In the genomic region with DNA sequence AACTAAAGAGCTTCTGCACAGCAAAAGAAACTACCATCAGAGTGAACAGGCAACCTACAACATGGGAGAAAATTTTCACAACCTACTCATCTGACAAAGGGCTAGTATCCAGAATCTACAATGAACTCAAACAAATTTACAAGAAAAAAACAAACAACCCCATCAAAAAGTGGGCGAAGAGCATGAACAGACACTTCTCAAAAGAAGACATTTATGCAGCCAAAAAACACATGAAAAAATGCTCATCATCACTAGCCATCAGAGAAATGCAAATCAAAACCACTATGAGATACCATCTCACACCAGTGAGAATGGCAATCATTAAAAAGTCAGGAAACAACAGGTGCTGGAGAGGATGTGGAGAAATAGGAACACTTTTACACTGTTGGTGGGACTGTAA, we compare ENCODE assay signal across 1 cellular context.
A peak's percentile ranks its signal among the peaks of the same experiment; 100 is the strongest.
DNase-seq lines count a peak whose midpoint lies in the region; ATAC-seq, FAIRE-seq and TF ChIP-seq lines count a peak whose summit lies in the region.
"Not testable (repeated sequence)": the region's sequence is repeated elsewhere in the genome, so short reads cannot be mapped to it uniquely, and the experiment has no call there.

No MANE protein-coding gene starts in this region.

- peaks cover 6 to 26% of the 10 kb centered on the region in 2 experiments; a peak in 4 of 5 replicates for H3K4me1 ChIP-seq in K562 (replicated peaks in 1 of 2; ENCODE audit: control insufficient read depth in 2 of 2, insufficient read depth in 2 of 2, low read length in 2 of 2)

- TF ChIP-seq EP300 in K562 (IDR thresholded peaks at IDR 0.05; ENCODE audit: low read length), result not testable (repeated sequence)

- in situ Hi-C loops in K562 (cut with MboI), result not testable (repeated sequence)

- POLR2A ChIA-PET in K562 (lab: Yijun Ruan, JAX), result not testable (repeated sequence)

- not testable (repeated sequence) for H3K4me3 ChIP-seq in K562

- not testable (repeated sequence) for DNase-seq in K562 (ENCODE audit: extremely low read depth in 1 of 4, low spot score in 3 of 4)

- H3K9me3 ChIP-seq in K562 (replicated peaks; ENCODE audit: control insufficient read depth, insufficient read depth, low read depth, low read length), result not testable (repeated sequence)

- ATAC-seq in K562, result not testable (repeated sequence)

- H3K9ac ChIP-seq in K562 (ENCODE audit: insufficient read depth in 1 of 2, low read depth in 2 of 2, low read length in 2 of 2), result not testable (repeated sequence)

- not testable (repeated sequence) for H3K4me2 ChIP-seq in K562 (ENCODE audit: insufficient read depth, low read length)

- H2AFZ ChIP-seq in K562 (ENCODE audit: low read depth, low read length), result not testable (repeated sequence)

- H3K79me2 ChIP-seq in K562 (ENCODE audit: control insufficient read depth, insufficient read depth, low read length), result not testable (repeated sequence)

- H3K9me1 ChIP-seq in K562 (ENCODE audit: control insufficient read depth, insufficient read depth, low read length), result not testable (repeated sequence)

- peaks cover 13% of the 10 kb centered on the region for H3K36me3 ChIP-seq in K562 (ENCODE audit: control insufficient read depth, insufficient read depth, low read length)

- TF ChIP-seq CTCF in K562 (IDR thresholded peaks at IDR 0.05 in 2 of 3, conservative IDR thresholded peaks at IDR 0.05 in 1 of 3; ENCODE audit: insufficient read depth in 2 of 3, low read depth in 1 of 3, low read length in 3 of 3), result not testable (repeated sequence)

- not testable (repeated sequence) for TF ChIP-seq RAD21 in K562 (CRISPR knock-in tag; conservative IDR thresholded peaks at IDR 0.05 in 1 of 2, IDR thresholded peaks at IDR 0.05 in 1 of 2)

- TF ChIP-seq POLR2A in K562 (conservative IDR thresholded peaks at IDR 0.05), result not testable (repeated sequence)

- CTCF ChIA-PET in K562 (lab: Yijun Ruan, JAX; ENCODE audit: low intra/inter-chr PET ratio), result not testable (repeated sequence)

- WGBS in K562 (ENCODE audit: insufficient coverage, low coverage, missing lambda C conversion rate), result no CpG with 5 or more reads among the region's 1 CpG

- not testable (repeated sequence) for H4K20me1 ChIP-seq in K562 (replicated peaks; ENCODE audit: control insufficient read depth, insufficient read depth, low read length)

- H3K27me3 ChIP-seq in K562 (ENCODE audit: control insufficient read depth in 2 of 2, insufficient read depth in 2 of 2, low read length in 2 of 2), result not testable (repeated sequence)

- H3K27ac ChIP-seq in K562 (ENCODE audit: extremely low read depth, low read depth, low read length), result not testable (repeated sequence)

- not testable (repeated sequence) for BruUV-seq in K562 (replicated peaks; lab: Mats Ljungman, UMichigan)

- FAIRE-seq in K562 (lab: Jason Lieb, UNC), result not testable (repeated sequence)

- intact Hi-C loops in K562 (cut with micrococcal nuclease), result loop anchor here (10.0 kb wide), 1 partner anchor 184 kb away; no protein-coding TSS in a partner anchor

TF ChIP-seq in K562, 482 proteins besides CTCF, POLR2A, EP300 and RAD21:
- TF ChIP-seq, protein P1, sequence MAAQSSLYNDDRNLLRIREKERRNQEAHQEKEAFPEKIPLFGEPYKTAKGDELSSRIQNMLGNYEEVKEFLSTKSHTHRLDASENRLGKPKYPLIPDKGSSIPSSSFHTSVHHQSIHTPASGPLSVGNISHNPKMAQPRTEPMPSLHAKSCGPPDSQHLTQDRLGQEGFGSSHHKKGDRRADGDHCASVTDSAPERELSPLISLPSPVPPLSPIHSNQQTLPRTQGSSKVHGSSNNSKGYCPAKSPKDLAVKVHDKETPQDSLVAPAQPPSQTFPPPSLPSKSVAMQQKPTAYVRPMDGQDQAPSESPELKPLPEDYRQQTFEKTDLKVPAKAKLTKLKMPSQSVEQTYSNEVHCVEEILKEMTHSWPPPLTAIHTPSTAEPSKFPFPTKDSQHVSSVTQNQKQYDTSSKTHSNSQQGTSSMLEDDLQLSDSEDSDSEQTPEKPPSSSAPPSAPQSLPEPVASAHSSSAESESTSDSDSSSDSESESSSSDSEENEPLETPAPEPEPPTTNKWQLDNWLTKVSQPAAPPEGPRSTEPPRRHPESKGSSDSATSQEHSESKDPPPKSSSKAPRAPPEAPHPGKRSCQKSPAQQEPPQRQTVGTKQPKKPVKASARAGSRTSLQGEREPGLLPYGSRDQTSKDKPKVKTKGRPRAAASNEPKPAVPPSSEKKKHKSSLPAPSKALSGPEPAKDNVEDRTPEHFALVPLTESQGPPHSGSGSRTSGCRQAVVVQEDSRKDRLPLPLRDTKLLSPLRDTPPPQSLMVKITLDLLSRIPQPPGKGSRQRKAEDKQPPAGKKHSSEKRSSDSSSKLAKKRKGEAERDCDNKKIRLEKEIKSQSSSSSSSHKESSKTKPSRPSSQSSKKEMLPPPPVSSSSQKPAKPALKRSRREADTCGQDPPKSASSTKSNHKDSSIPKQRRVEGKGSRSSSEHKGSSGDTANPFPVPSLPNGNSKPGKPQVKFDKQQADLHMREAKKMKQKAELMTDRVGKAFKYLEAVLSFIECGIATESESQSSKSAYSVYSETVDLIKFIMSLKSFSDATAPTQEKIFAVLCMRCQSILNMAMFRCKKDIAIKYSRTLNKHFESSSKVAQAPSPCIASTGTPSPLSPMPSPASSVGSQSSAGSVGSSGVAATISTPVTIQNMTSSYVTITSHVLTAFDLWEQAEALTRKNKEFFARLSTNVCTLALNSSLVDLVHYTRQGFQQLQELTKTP (IDR thresholded peaks at IDR 0.05; ENCODE audit: low read depth in 1 of 2, partially characterized antibody in 2 of 2), result peak in 1 of 2 experiments; percentile 99
- TF ChIP-seq, protein P2, sequence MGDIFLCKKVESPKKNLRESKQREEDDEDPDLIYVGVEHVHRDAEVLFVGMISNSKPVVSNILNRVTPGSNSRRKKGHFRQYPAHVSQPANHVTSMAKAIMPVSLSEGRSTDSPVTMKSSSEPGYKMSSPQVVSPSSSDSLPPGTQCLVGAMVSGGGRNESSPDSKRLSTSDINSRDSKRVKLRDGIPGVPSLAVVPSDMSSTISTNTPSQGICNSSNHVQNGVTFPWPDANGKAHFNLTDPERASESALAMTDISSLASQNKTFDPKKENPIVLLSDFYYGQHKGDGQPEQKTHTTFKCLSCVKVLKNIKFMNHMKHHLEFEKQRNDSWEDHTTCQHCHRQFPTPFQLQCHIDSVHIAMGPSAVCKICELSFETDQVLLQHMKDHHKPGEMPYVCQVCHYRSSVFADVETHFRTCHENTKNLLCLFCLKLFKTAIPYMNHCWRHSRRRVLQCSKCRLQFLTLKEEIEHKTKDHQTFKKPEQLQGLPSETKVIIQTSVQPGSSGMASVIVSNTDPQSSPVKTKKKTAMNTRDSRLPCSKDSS (IDR thresholded peaks at IDR 0.05; ENCODE audit: low read depth, partially characterized antibody), result peak; percentile 23
